ENCODE assay signal across 25 cellular contexts in the genomic region with DNA sequence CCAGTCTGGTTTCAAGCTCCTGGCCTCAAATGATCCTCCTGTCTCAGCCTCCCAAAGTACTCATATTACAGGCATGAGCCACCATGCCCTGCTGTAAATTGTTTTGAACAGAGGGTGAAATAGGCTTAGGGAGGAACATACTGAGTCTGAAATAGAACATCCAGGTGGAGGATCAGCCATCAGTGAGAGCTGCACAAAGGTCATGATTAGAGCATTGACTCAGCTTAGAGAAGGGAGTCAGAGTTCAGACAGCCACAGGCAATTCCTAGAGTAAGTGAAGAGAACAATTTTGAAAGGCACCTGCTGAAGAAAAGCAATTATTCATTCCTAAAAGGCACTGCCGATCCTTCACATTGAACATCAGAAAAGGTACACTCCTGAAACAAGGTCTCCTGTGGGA. TPM values are rescaled to one million over a fixed set of nuclear protein-coding genes. Genes with fewer than 3 reads are reported as not detected.
"Had no signal": no experiment of that assay in that cellular context is flagged by ENCODE, and none has a peak within 500 bp of the region (broad histone marks: within the 10 kb centered on the region; RNA-seq: fewer than 3 reads in every experiment).

No MANE protein-coding gene starts in this region.

- H3K4me2 ChIP-seq: neural progenitor cell had no signal

- H3K27me3 ChIP-seq: neural progenitor cell, ovary, suprapubic skin, testis, tibial artery, transverse colon, upper lobe of left lung, vagina had no signal

- H3K9ac ChIP-seq: neural progenitor cell, parathyroid adenoma had no signal

- H3K4me3 ChIP-seq: neural progenitor cell, ovary, psoas muscle, suprapubic skin, testis, tibial artery, transverse colon, upper lobe of left lung, vagina had no signal

- H3K4me1 ChIP-seq: psoas muscle, suprapubic skin, testis, tibial artery, transverse colon, upper lobe of left lung, vagina had no signal

- DNase-seq: naive B cell; naive thymus-derived CD8-positive, alpha-beta T cell; occipital lobe; ovary; posterior cingulate gyrus; psoas muscle; right cardiac atrium; small intestine; stimulated activated CD4-positive, alpha-beta T cell treated with anti-CD3 and anti-CD28 coated beads, Interleukin-15, amount 100 ng/mL, for 24 hours; stimulated activated CD4-positive, alpha-beta T cell treated with anti-CD3 and anti-CD28 coated beads, Interleukin-2, amount 100 ng/mL, for 24 hours; stimulated activated CD4-positive, alpha-beta T cell treated with anti-CD3 and anti-CD28 coated beads, Interleukin-2, amount 100 ng/mL, for 48 hours; stimulated activated CD4-positive, alpha-beta T cell treated with anti-CD3 and anti-CD28 coated beads, Interleukin-4, amount 100 ng/mL, for 24 hours; stimulated activated naive CD4-positive, alpha-beta T cell; stimulated activated naive CD8-positive, alpha-beta T cell treated with anti-CD3 and anti-CD28 coated beads, Interleukin-15, amount 100 ng/mL, for 72 hours; stimulated activated naive CD8-positive, alpha-beta T cell treated with anti-CD3 and anti-CD28 coated beads, Interleukin-15, Interleukin-2, amounts not matched to agents 100 U/mL and 50 U/mL, for 24 hours; substantia nigra; testis; tibial artery; transverse colon; upper lobe of left lung had no signal

- H3K79me2 ChIP-seq: parathyroid adenoma had no signal

- H3K9me3 ChIP-seq: ovary, psoas muscle, suprapubic skin, testis, tibial artery, transverse colon, upper lobe of left lung, vagina had no signal

- H3K36me3 ChIP-seq: neural progenitor cell, ovary, suprapubic skin, tibial artery, transverse colon, upper lobe of left lung, vagina had no signal

- H3K27ac ChIP-seq: neural progenitor cell, ovary, parathyroid adenoma, psoas muscle, suprapubic skin, testis, tibial artery, transverse colon, upper lobe of left lung, vagina had no signal

- FAIRE-seq: small intestine, urothelium cell line had no signal

- H2AFZ ChIP-seq: neural progenitor cell, parathyroid adenoma had no signal

RNA-seq across cellular contexts. Expression of gene NEBL, which starts 15.9 kb away (rescaled TPM):
- polyA plus RNA-seq: naive thymus-derived CD8-positive, alpha-beta T cell had no signal
